In genomic region chr5:34517249-34517648, GRCh38 we compare ENCODE assay signal across 17 cellular contexts.
DNase-seq lines count a peak whose midpoint lies in the region; ATAC-seq and TF ChIP-seq lines count a peak whose summit lies in the region.
"Had no signal": no experiment of that assay in that cellular context is flagged by ENCODE, and none has a peak within 500 bp of the region (broad histone marks: within the 10 kb centered on the region; RNA-seq: fewer than 3 reads in every experiment).

No MANE protein-coding gene starts in this region.

- POLR2A ChIA-PET in activated CD4-positive, alpha-beta memory T cell treated with anti-CD3 and anti-CD28 coated beads for 36 hours (lab: Charles Lee): no interaction called here

- no peak for ATAC-seq in HG02970 (IDR thresholded peaks at IDR 0.05; ENCODE audit: low FRiP score, unreplicated experiment)
- ATAC-seq: CD8-positive, alpha-beta T cell had no signal

- no peak overlapping the region for H3K4me2 ChIP-seq in osteoblast (ENCODE audit: insufficient read depth, low read length)

- H2AFZ ChIP-seq in osteoblast (ENCODE audit: low read length): no peak overlapping the region

- H3K4me1 ChIP-seq in osteoblast (ENCODE audit: insufficient read depth, low read length): peaks cover 17% of the 10 kb centered on the region
- H3K4me1 ChIP-seq: adrenal gland, Peyer's patch had no signal

- no peaks in the 10 kb centered on the region for H3K9me3 Mint-ChIP-seq in chondrocyte (ENCODE audit: low read depth)
- no peaks in the 10 kb centered on the region for H3K9me3 Mint-ChIP-seq in activated CD4-positive, alpha-beta memory T cell treated with anti-CD3 and anti-CD28 coated beads for 36 hours
- H3K9me3 Mint-ChIP-seq: activated T-cell treated with anti-CD3 and anti-CD28 coated beads, Interleukin-2, amount 50 U/mL, for 24 hours; CD8-positive, alpha-beta T cell had no signal

- peaks cover 35% of the 10 kb centered on the region for H3K4me1 Mint-ChIP-seq in chondrocyte (ENCODE audit: low read depth)
- H3K4me1 Mint-ChIP-seq in activated CD4-positive, alpha-beta memory T cell treated with anti-CD3 and anti-CD28 coated beads for 36 hours (ENCODE audit: low read depth): peaks cover 2% of the 10 kb centered on the region

- DNase-seq in NCI-H748 (lab: John Stamatoyannopoulos, UW; ENCODE audit: unreplicated experiment) (peak; percentile 44), NCI-H748 treated with DMSO at 0.1 percent for 48 hours (lab: John Stamatoyannopoulos, UW) (no peak), NCI-H2196 treated with DMSO at 0.1 percent for 48 hours (lab: John Stamatoyannopoulos, UW; ENCODE audit: unreplicated experiment) (peak; percentile 32), chondrocyte (ENCODE audit: low spot score) (no peak), osteoblast (ENCODE audit: insufficient read length, low spot score, missing footprints) (peak; percentile 61), caudate nucleus (lab: John Stamatoyannopoulos, UW) (no peak)
- DNase-seq in activated CD4-positive, alpha-beta memory T cell treated with anti-CD3 and anti-CD28 coated beads for 36 hours: no peak
- DNase-seq: activated CD4-positive, alpha-beta T cell treated with anti-CD3 and anti-CD28 coated beads for 1 hour; activated T-cell treated with anti-CD3 and anti-CD28 coated beads, Interleukin-2, amount 50 U/mL, for 24 hours; adrenal gland; CD8-positive, alpha-beta T cell; dorsolateral prefrontal cortex; Karpas-422; ovary; Peyer's patch; small intestine had no signal

- no peak overlapping the region for H3K4me3 ChIP-seq in osteoblast (ENCODE audit: insufficient read depth, low read length)
- H3K4me3 ChIP-seq: adrenal gland, dorsolateral prefrontal cortex, ovary, Peyer's patch had no signal

- no peak overlapping the region for H3K4me3 Mint-ChIP-seq in chondrocyte (ENCODE audit: unreplicated experiment)
- H3K4me3 Mint-ChIP-seq in activated CD4-positive, alpha-beta memory T cell treated with anti-CD3 and anti-CD28 coated beads for 36 hours: no peak overlapping the region
- H3K4me3 Mint-ChIP-seq: activated T-cell treated with anti-CD3 and anti-CD28 coated beads, Interleukin-2, amount 50 U/mL, for 24 hours; CD8-positive, alpha-beta T cell had no signal

- H3K79me2 ChIP-seq in osteoblast (ENCODE audit: insufficient read depth, low read length): no peaks in the 10 kb centered on the region

- intact Hi-C loops in activated CD4-positive, alpha-beta memory T cell treated with anti-CD3 and anti-CD28 coated beads for 36 hours (cut with micrococcal nuclease): no loop called here

- peak overlapping the region; percentile 0 for H3K27ac Mint-ChIP-seq in chondrocyte (ENCODE audit: unreplicated experiment)
- no peak overlapping the region for H3K27ac Mint-ChIP-seq in activated CD4-positive, alpha-beta memory T cell treated with anti-CD3 and anti-CD28 coated beads for 36 hours
- H3K27ac Mint-ChIP-seq: activated T-cell treated with anti-CD3 and anti-CD28 coated beads, Interleukin-2, amount 50 U/mL, for 24 hours; CD8-positive, alpha-beta T cell had no signal

- peaks cover 3% of the 10 kb centered on the region for H3K36me3 Mint-ChIP-seq in chondrocyte (ENCODE audit: low read depth)
- H3K36me3 Mint-ChIP-seq in activated CD4-positive, alpha-beta memory T cell treated with anti-CD3 and anti-CD28 coated beads for 36 hours: no peaks in the 10 kb centered on the region
- H3K36me3 Mint-ChIP-seq: CD8-positive, alpha-beta T cell had no signal

- H3K9me3 ChIP-seq in osteoblast (ENCODE audit: low read depth, low read length): no peaks in the 10 kb centered on the region
- H3K9me3 ChIP-seq: adrenal gland, ovary, Peyer's patch had no signal

- no peaks in the 10 kb centered on the region for H3K27me3 Mint-ChIP-seq in chondrocyte (ENCODE audit: low read depth)
- peaks cover 17% of the 10 kb centered on the region for H3K27me3 Mint-ChIP-seq in activated CD4-positive, alpha-beta memory T cell treated with anti-CD3 and anti-CD28 coated beads for 36 hours

- H3K36me3 ChIP-seq in osteoblast (ENCODE audit: insufficient read depth, low read length): no peaks in the 10 kb centered on the region
- H3K36me3 ChIP-seq: adrenal gland, ovary, Peyer's patch had no signal

- no peaks in the 10 kb centered on the region for H4K20me1 ChIP-seq in osteoblast (ENCODE audit: insufficient read depth, low read length)

- CTCF ChIA-PET in activated CD4-positive, alpha-beta memory T cell treated with anti-CD3 and anti-CD28 coated beads for 36 hours (lab: Charles Lee): no interaction called here

- H3K27me3 ChIP-seq in osteoblast (ENCODE audit: insufficient read depth, low read length): no peaks in the 10 kb centered on the region
- H3K27me3 ChIP-seq: adrenal gland, dorsolateral prefrontal cortex, ovary, Peyer's patch had no signal

- peak; percentile 24 for TF ChIP-seq CTCF in chondrocyte (IDR thresholded peaks at IDR 0.05)
- TF ChIP-seq CTCF in osteoblast (IDR thresholded peaks at IDR 0.05; ENCODE audit: extremely low read depth, low read depth, low read length): no peak

- H3K27ac ChIP-seq in osteoblast (ENCODE audit: low read depth, low read length): peak overlapping the region; percentile 36
- no peak overlapping the region for H3K27ac ChIP-seq in caudate nucleus (ENCODE audit: low read depth, low read length)
- H3K27ac ChIP-seq: adrenal gland, dorsolateral prefrontal cortex, ovary, Peyer's patch had no signal

Comparison
In these comparisons a context has a peak if more than half of its experiments do, and no peak if none do; other contexts are left out.
1. DNase-seq: peak in NCI-H748 (single experiment), NCI-H2196 treated with DMSO at 0.1 percent for 48 hours (single experiment) and osteoblast (single experiment); none in NCI-H748 treated with DMSO at 0.1 percent for 48 hours (single experiment), chondrocyte (single experiment), activated CD4-positive, alpha-beta memory T cell treated with anti-CD3 and anti-CD28 coated beads for 36 hours (single experiment) and caudate nucleus (0 of 61).